In the genomic region with DNA sequence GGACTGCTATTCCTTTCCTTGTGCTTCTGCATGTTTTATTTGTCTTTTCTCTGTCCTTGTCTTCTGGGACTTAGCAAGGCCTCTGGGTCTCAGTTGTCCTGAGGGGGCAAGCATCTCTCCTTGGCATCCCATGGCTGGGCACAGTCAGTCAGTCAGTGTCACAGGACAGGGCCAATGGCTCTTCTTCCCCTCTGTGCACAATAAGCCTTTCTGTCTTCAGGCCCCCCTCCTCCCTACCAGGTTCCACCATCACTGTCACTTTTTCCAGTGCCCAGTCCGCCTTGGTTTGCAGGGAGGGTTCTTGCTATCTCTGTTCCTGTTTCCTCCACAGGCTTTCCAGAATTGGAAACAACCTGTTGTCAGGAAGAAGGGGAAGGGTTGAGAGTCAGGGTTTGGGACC, we compare ENCODE assay signal across 23 cellular contexts. TPM values are rescaled to one million over a fixed set of nuclear protein-coding genes. Genes with fewer than 3 reads are reported as not detected.
DNase-seq lines count a peak whose midpoint lies in the region; ATAC-seq and TF ChIP-seq lines count a peak whose summit lies in the region.
"Had no signal": no experiment of that assay in that cellular context is flagged by ENCODE, and none has a peak within 500 bp of the region (broad histone marks: within the 10 kb centered on the region; RNA-seq: fewer than 3 reads in every experiment).

No MANE protein-coding gene starts in this region.

- no peak for DNase-seq in activated CD4-positive, alpha-beta T cell treated with anti-CD3 and anti-CD28 coated beads, Interleukin-2, amount 10 ng/mL, durations not matched to agents 24 days and 14 days
- no peak for DNase-seq in activated CD4-positive, alpha-beta T cell treated with anti-CD3 and anti-CD28 coated beads for 48 hours
- DNase-seq in CD8-positive, alpha-beta T cell: no peak
- DNase-seq in activated naive CD8-positive, alpha-beta T cell treated with anti-CD3 and anti-CD28 coated beads, Interleukin-2, amount 50 U/mL, for 24 hours: no peak
- DNase-seq in pons (ENCODE audit: low spot score): peak; percentile 83
- DNase-seq in inferior parietal cortex (ENCODE audit: extremely low spot score): no peak
- DNase-seq in NCI-H187 treated with DMSO at 0.1 percent for 48 hours (lab: John Stamatoyannopoulos, UW): no peak
- DNase-seq in GM03348 (ENCODE audit: low spot score): no peak
- DNase-seq: activated T-cell treated with anti-CD3 and anti-CD28 coated beads, Interleukin-2, amount 50 U/mL, for 48 hours; Caco-2; central memory CD4-positive, alpha-beta T cell; effector memory CD4-positive, alpha-beta T cell; GM23248; Karpas-422; mucosa of descending colon; NCI-H1436; NCI-H2227 treated with DMSO at 0.1 percent for 48 hours; NK-92 treated with Interleukin-12 subunit alpha and Interleukin-12 subunit beta, amount 100 ng/mL, for 24 hours had no signal

- peaks cover 25% of the 10 kb centered on the region for H3K36me3 Mint-ChIP-seq in activated CD4-positive, alpha-beta T cell treated with anti-CD3 and anti-CD28 coated beads, Interleukin-2, amount 10 ng/mL, durations not matched to agents 24 days and 14 days (ENCODE audit: low read depth)
- H3K36me3 Mint-ChIP-seq in CD8-positive, alpha-beta T cell: peaks cover 39% of the 10 kb centered on the region
- H3K36me3 Mint-ChIP-seq in activated naive CD8-positive, alpha-beta T cell treated with anti-CD3 and anti-CD28 coated beads, Interleukin-2, amount 50 U/mL, for 24 hours (ENCODE audit: low read depth): peaks cover 9% of the 10 kb centered on the region
- H3K36me3 Mint-ChIP-seq: type B pancreatic cell had no signal

- no peaks in the 10 kb centered on the region for H3K9me3 Mint-ChIP-seq in activated CD4-positive, alpha-beta T cell treated with anti-CD3 and anti-CD28 coated beads, Interleukin-2, amount 10 ng/mL, durations not matched to agents 24 days and 14 days
- H3K9me3 Mint-ChIP-seq in CD8-positive, alpha-beta T cell: no peaks in the 10 kb centered on the region
- no peaks in the 10 kb centered on the region for H3K9me3 Mint-ChIP-seq in activated naive CD8-positive, alpha-beta T cell treated with anti-CD3 and anti-CD28 coated beads, Interleukin-2, amount 50 U/mL, for 24 hours
- H3K9me3 Mint-ChIP-seq: type B pancreatic cell had no signal

- ATAC-seq in CD8-positive, alpha-beta T cell: no peak
- no peak for ATAC-seq in activated naive CD8-positive, alpha-beta T cell treated with anti-CD3 and anti-CD28 coated beads, Interleukin-2, amount 50 U/mL, for 24 hours
- ATAC-seq: activated CD4-positive, CD25-positive, alpha-beta regulatory T cell treated with anti-CD3 and anti-CD28 coated beads, Interleukin-2, amount 50 U/mL, for 24 hours; mucosa of descending colon had no signal

- no peak overlapping the region for H3K4me3 ChIP-seq in CD8-positive, alpha-beta T cell (ENCODE audit: low read depth, low read length)
- H3K4me3 ChIP-seq: GM23248, hepatocyte, mucosa of descending colon, smooth muscle cell had no signal

- no peaks in the 10 kb centered on the region for H3K9me3 ChIP-seq in CD8-positive, alpha-beta T cell (ENCODE audit: low read length)
- H3K9me3 ChIP-seq: Caco-2, mucosa of descending colon had no signal

- POLR2A ChIA-PET in CD8-positive, alpha-beta T cell (lab: Charles Lee): interaction anchor here (1.6 kb wide), 1 partner anchor 44 kb away, joined by 5 read pairs; a partner anchor contains a TSS

- TF ChIP-seq CTCF in CD8-positive, alpha-beta T cell (IDR thresholded peaks at IDR 0.05): no peak

- CTCF ChIA-PET in CD8-positive, alpha-beta T cell (lab: Charles Lee): no interaction called here

- no peaks in the 10 kb centered on the region for H3K27me3 ChIP-seq in CD8-positive, alpha-beta T cell (ENCODE audit: insufficient read depth, low read length)
- H3K27me3 ChIP-seq: hepatocyte had no signal

- intact Hi-C loops in activated CD4-positive, alpha-beta T cell treated with anti-CD3 and anti-CD28 coated beads, Interleukin-2, amount 10 ng/mL, durations not matched to agents 24 days and 14 days (cut with micrococcal nuclease): no loop called here
- intact Hi-C loops in CD8-positive, alpha-beta T cell (cut with DNase I, micrococcal nuclease): no loop called here

- peak overlapping the region; percentile 27 for H3K27ac Mint-ChIP-seq in activated CD4-positive, alpha-beta T cell treated with anti-CD3 and anti-CD28 coated beads, Interleukin-2, amount 10 ng/mL, durations not matched to agents 24 days and 14 days
- peak overlapping the region; percentile 75 for H3K27ac Mint-ChIP-seq in CD8-positive, alpha-beta T cell
- H3K27ac Mint-ChIP-seq in activated naive CD8-positive, alpha-beta T cell treated with anti-CD3 and anti-CD28 coated beads, Interleukin-2, amount 50 U/mL, for 24 hours: peak overlapping the region; percentile 29
- H3K27ac Mint-ChIP-seq: type B pancreatic cell had no signal

- no peak overlapping the region for H3K4me3 Mint-ChIP-seq in activated CD4-positive, alpha-beta T cell treated with anti-CD3 and anti-CD28 coated beads, Interleukin-2, amount 10 ng/mL, durations not matched to agents 24 days and 14 days
- peak overlapping the region; percentile 32 for H3K4me3 Mint-ChIP-seq in CD8-positive, alpha-beta T cell
- no peak overlapping the region for H3K4me3 Mint-ChIP-seq in activated naive CD8-positive, alpha-beta T cell treated with anti-CD3 and anti-CD28 coated beads, Interleukin-2, amount 50 U/mL, for 24 hours

- H3K4me1 ChIP-seq in CD8-positive, alpha-beta T cell (ENCODE audit: insufficient read depth, low read length): peaks cover 40% of the 10 kb centered on the region

- no peak overlapping the region for H3K27ac ChIP-seq in CD8-positive, alpha-beta T cell (ENCODE audit: low read depth, low read length)
- H3K27ac ChIP-seq: GM23248, hepatocyte had no signal

- no peaks in the 10 kb centered on the region for H3K27me3 Mint-ChIP-seq in activated CD4-positive, alpha-beta T cell treated with anti-CD3 and anti-CD28 coated beads, Interleukin-2, amount 10 ng/mL, durations not matched to agents 24 days and 14 days
- no peaks in the 10 kb centered on the region for H3K27me3 Mint-ChIP-seq in CD8-positive, alpha-beta T cell (ENCODE audit: low read depth)
- H3K27me3 Mint-ChIP-seq in activated naive CD8-positive, alpha-beta T cell treated with anti-CD3 and anti-CD28 coated beads, Interleukin-2, amount 50 U/mL, for 24 hours: no peaks in the 10 kb centered on the region
- H3K27me3 Mint-ChIP-seq: type B pancreatic cell had no signal

- H3K4me1 Mint-ChIP-seq in activated CD4-positive, alpha-beta T cell treated with anti-CD3 and anti-CD28 coated beads, Interleukin-2, amount 10 ng/mL, durations not matched to agents 24 days and 14 days: peaks cover 56% of the 10 kb centered on the region
- peaks cover 69% of the 10 kb centered on the region for H3K4me1 Mint-ChIP-seq in CD8-positive, alpha-beta T cell (ENCODE audit: low read depth)
- peaks cover 47% of the 10 kb centered on the region for H3K4me1 Mint-ChIP-seq in activated naive CD8-positive, alpha-beta T cell treated with anti-CD3 and anti-CD28 coated beads, Interleukin-2, amount 50 U/mL, for 24 hours

- peaks cover 9% of the 10 kb centered on the region for H3K36me3 ChIP-seq in CD8-positive, alpha-beta T cell (ENCODE audit: insufficient read depth, low read length)

RNA-seq across cellular contexts. Expression of a gene that starts 1.8 kb away (rescaled TPM):
- total RNA-seq in activated CD4-positive, alpha-beta T cell treated with anti-CD3 and anti-CD28 coated beads, Interleukin-2, amount 10 ng/mL, durations not matched to agents 24 days and 14 days: 33.1 and 37.9 TPM in 2 replicates
- total RNA-seq in CD8-positive, alpha-beta T cell: 10 to 100 TPM; 22.7 to 23.9 TPM

RNA-seq across cellular contexts. Expression of a gene that starts 5.1 kb away (rescaled TPM):
- 90.9 and 91.3 TPM in 2 replicates for total RNA-seq in activated CD4-positive, alpha-beta T cell treated with anti-CD3 and anti-CD28 coated beads, Interleukin-2, amount 10 ng/mL, durations not matched to agents 24 days and 14 days
- total RNA-seq in CD8-positive, alpha-beta T cell: 10 to 100 TPM; 28.1 to 28.7 TPM
- total RNA-seq: A673 had no signal

RNA-seq across cellular contexts. Expression of a gene that starts 13.1 kb away (rescaled TPM):
- total RNA-seq in activated CD4-positive, alpha-beta T cell treated with anti-CD3 and anti-CD28 coated beads, Interleukin-2, amount 10 ng/mL, durations not matched to agents 24 days and 14 days: 111 and 116 TPM in 2 replicates
- total RNA-seq in CD8-positive, alpha-beta T cell: 10 to 100 TPM; 38.1 to 41.0 TPM

RNA-seq across cellular contexts. Expression of a gene that starts 20.0 kb away (rescaled TPM):
- total RNA-seq in activated CD4-positive, alpha-beta T cell treated with anti-CD3 and anti-CD28 coated beads, Interleukin-2, amount 10 ng/mL, durations not matched to agents 24 days and 14 days: 6.2 and 6.5 TPM in 2 replicates
- 1 to 10 TPM; 5.7 to 6.0 TPM for total RNA-seq in CD8-positive, alpha-beta T cell

RNA-seq across cellular contexts. Expression of a gene that starts 21.2 kb away (rescaled TPM):
- 21.8 and 23.1 TPM in 2 replicates for total RNA-seq in activated CD4-positive, alpha-beta T cell treated with anti-CD3 and anti-CD28 coated beads, Interleukin-2, amount 10 ng/mL, durations not matched to agents 24 days and 14 days
- 10 to 100 TPM; 20.7 to 24.0 TPM for total RNA-seq in CD8-positive, alpha-beta T cell
